26 cellular contexts compared by ENCODE assay signal in the genomic region with DNA sequence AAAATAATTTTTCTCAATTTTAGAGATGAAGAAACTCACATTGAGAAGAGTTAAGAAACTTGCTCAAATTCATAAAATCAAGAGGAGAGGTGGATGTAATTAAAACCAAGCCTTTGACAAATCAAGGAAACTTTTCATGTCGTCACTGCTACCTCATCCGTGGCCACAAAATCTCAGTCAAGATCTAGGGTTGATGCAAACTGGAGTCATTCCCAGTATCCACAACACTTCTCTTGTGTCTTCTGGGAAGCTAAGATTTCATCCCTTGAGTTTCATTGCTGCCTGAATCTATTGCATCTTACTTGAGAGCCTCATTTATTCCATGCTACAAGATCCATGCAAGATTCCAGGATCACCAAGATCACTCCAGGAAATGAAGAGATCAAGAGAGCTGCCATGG.
"Had no signal": no experiment of that assay in that cellular context is flagged by ENCODE, and none has a peak within 500 bp of the region (broad histone marks: within the 10 kb centered on the region; RNA-seq: fewer than 3 reads in every experiment).

No MANE protein-coding gene starts in this region.

- DNase-seq: naive B cell; naive thymus-derived CD8-positive, alpha-beta T cell; occipital lobe; pancreas; retina; right cardiac atrium; right lobe of liver; sigmoid colon; small intestine; stimulated activated CD4-positive, alpha-beta T cell treated with anti-CD3 and anti-CD28 coated beads, Interleukin-15, amount 100 ng/mL, for 24 hours; stimulated activated CD4-positive, alpha-beta T cell treated with anti-CD3 and anti-CD28 coated beads, Interleukin-2, amount 100 ng/mL, for 24 hours; stimulated activated CD4-positive, alpha-beta T cell treated with anti-CD3 and anti-CD28 coated beads, Interleukin-2, amount 100 ng/mL, for 48 hours; stimulated activated CD4-positive, alpha-beta T cell treated with anti-CD3 and anti-CD28 coated beads, Interleukin-4, amount 100 ng/mL, for 24 hours; stimulated activated naive B cell treated with anti-CD40 and anti-IgM and Interleukin-4, amounts not matched to agents 10 μg/mL and 1 μg/mL and 100 μg/mL, for 72 hours; stimulated activated naive CD4-positive, alpha-beta T cell treated with Interleukin-2 at 50 U/mL for 16 hours; stomach; substantia nigra; testis; tibial artery; transverse colon; upper lobe of right lung; uterus had no signal

- H3K4me1 ChIP-seq: pancreas, prostate gland, right lobe of liver, transverse colon, uterus had no signal

- H3K27me3 ChIP-seq: neural progenitor cell, pancreas, right lobe of liver, testis, tibial artery, uterus had no signal

- H3K4me3 ChIP-seq: neural progenitor cell, pancreas, prostate gland, right lobe of liver, sigmoid colon, stomach, suprapubic skin, testis, tibial artery, transverse colon, upper lobe of right lung, uterus had no signal

- H3K27ac ChIP-seq: neural progenitor cell, pancreas, prostate gland, right lobe of liver, sigmoid colon, stomach, suprapubic skin, testis, tibial artery, transverse colon, upper lobe of right lung, uterus had no signal

- H3K36me3 ChIP-seq: neural progenitor cell, pancreas, prostate gland, right lobe of liver, sigmoid colon, stomach, suprapubic skin, tibial artery, transverse colon, upper lobe of right lung, uterus had no signal

- H3K4me2 ChIP-seq: neural progenitor cell had no signal

- ATAC-seq: naive thymus-derived CD8-positive, alpha-beta T cell; pancreas; right cardiac atrium; right lobe of liver; stimulated activated effector memory CD8-positive, alpha-beta T cell treated with anti-CD3 and anti-CD28 coated beads, Interleukin-12 subunit alpha, Interleukin-12 subunit beta, amount 100 ng/mL, for 72 hours; stimulated activated naive B cell treated with anti-CD40 and anti-IgM and Interleukin-4, amounts not matched to agents 10 μg/mL and 1 μg/mL and 100 μg/mL, for 72 hours; upper lobe of right lung had no signal

- H2AFZ ChIP-seq: neural progenitor cell had no signal

- H3K9me3 ChIP-seq: pancreas, prostate gland, right lobe of liver, sigmoid colon, stomach, suprapubic skin, testis, tibial artery, transverse colon, upper lobe of right lung, uterus had no signal

- H3K9ac ChIP-seq: neural progenitor cell had no signal
